ENCODE assay signal across 1 cellular context in the genomic region with DNA sequence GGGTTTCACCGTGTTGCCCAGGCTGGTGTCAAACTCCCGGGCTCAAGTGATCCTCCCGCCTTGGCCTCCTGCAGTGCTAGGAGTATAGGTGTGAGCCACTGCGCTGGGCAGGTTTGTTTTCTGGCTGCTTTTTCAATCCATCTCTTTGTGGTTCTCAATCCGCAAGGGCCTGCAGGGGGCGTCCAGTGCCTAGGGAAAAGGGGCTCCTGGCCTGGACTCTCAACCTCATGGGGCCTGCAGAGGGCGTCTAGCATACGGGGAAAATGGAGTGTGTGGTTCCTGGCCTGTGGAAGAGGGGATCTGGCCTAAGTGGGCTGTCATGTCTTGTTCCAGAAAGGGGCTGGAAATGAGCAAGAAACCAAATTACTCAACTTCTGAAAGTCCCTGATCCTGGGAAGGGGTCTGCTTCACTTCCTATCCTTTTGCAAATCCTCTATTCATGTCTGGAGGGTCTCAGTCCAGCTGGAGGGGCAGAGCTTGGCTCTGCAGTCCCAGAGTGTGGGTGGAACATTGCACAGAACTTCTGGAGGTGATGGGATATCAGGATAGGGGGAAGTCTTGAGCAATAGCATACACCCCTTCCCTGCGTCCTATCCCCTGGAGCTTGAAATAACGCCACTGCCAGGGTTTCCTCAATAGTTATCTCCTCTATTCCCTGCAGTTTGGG.
A peak's percentile ranks its signal among the peaks of the same experiment; 100 is the strongest.
TF ChIP-seq lines count a peak whose summit lies in the region.

No MANE protein-coding gene starts in this region.

TF ChIP-seq in HepG2, 621 proteins besides CTCF, POLR2A, EP300 and RAD21 (continued from another document and continues in another):
- TF ChIP-seq ZNF510 (CRISPR knock-in tag; IDR thresholded peaks at IDR 0.05; ENCODE audit: low read depth): no peak
- TF ChIP-seq ZNF614 (CRISPR knock-in tag; IDR thresholded peaks at IDR 0.05; ENCODE audit: borderline replicate concordance): 0 out of 2 replicates have a peak, but pooled peaks have one; percentile 59
- no peak for TF ChIP-seq CEBPG (CRISPR knock-in tag; IDR thresholded peaks at IDR 0.05)
- no peak for TF ChIP-seq ZNF660 (CRISPR knock-in tag; IDR thresholded peaks at IDR 0.05; ENCODE audit: borderline replicate concordance, low read depth)
- peak; percentile 68; the same call in 1 of the 2 replicates for TF ChIP-seq ZNF333 (CRISPR knock-in tag; IDR thresholded peaks at IDR 0.05; ENCODE audit: borderline replicate concordance)
- 0 out of 2 replicates have a peak, but pooled peaks have one; percentile 38 for TF ChIP-seq ZNF749 (CRISPR knock-in tag; IDR thresholded peaks at IDR 0.05; ENCODE audit: borderline replicate concordance)
- TF ChIP-seq NCOR1 (IDR thresholded peaks at IDR 0.05; ENCODE audit: borderline replicate concordance, low read length): no peak
- peak; percentile 69 for TF ChIP-seq YY1 (IDR thresholded peaks at IDR 0.05; ENCODE audit: insufficient read depth, insufficient replicate concordance, low read depth, low read length)
- peak; percentile 69; the same call in 1 of the 2 replicates for TF ChIP-seq ZNF800 (CRISPR knock-in tag; IDR thresholded peaks at IDR 0.05)
- no peak for TF ChIP-seq ZBTB40 (IDR thresholded peaks at IDR 0.05)
- TF ChIP-seq ZBTB40 (CRISPR knock-in tag; IDR thresholded peaks at IDR 0.05): no peak
- TF ChIP-seq ZNF484 (CRISPR knock-in tag; IDR thresholded peaks at IDR 0.05; ENCODE audit: borderline replicate concordance, low read depth): no peak
- no peak for TF ChIP-seq ZNF101 (CRISPR knock-in tag; IDR thresholded peaks at IDR 0.05; ENCODE audit: borderline replicate concordance, low read depth)
- no peak for TF ChIP-seq FLYWCH1 (CRISPR knock-in tag; IDR thresholded peaks at IDR 0.05)
- no peak for TF ChIP-seq FOXK2 (IDR thresholded peaks at IDR 0.05)
- TF ChIP-seq GABPA (IDR thresholded peaks at IDR 0.05; ENCODE audit: low read depth, low read length): no peak
- TF ChIP-seq GABPA (CRISPR knock-in tag; IDR thresholded peaks at IDR 0.05; ENCODE audit: low read depth): no peak
- TF ChIP-seq ESRRA (CRISPR knock-in tag; IDR thresholded peaks at IDR 0.05; ENCODE audit: low read depth): 0 out of 2 replicates have a peak, but pooled peaks have one; percentile 55
- TF ChIP-seq STAG1 (CRISPR knock-in tag; IDR thresholded peaks at IDR 0.05): peak; percentile 95
- no peak for TF ChIP-seq ZNF746 (CRISPR knock-in tag; IDR thresholded peaks at IDR 0.05)
- no peak for TF ChIP-seq ZNF382 (CRISPR knock-in tag; IDR thresholded peaks at IDR 0.05; ENCODE audit: borderline replicate concordance)
- TF ChIP-seq KDM3A (CRISPR knock-in tag; IDR thresholded peaks at IDR 0.05; ENCODE audit: low read depth): peak; percentile 67; the same call in 1 of the 2 replicates
- no peak for TF ChIP-seq MTA3 (CRISPR knock-in tag; IDR thresholded peaks at IDR 0.05)
- TF ChIP-seq, protein P1, sequence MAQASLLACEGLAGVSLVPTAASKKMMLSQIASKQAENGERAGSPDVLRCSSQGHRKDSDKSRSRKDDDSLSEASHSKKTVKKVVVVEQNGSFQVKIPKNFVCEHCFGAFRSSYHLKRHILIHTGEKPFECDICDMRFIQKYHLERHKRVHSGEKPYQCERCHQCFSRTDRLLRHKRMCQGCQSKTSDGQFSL (CRISPR knock-in tag; IDR thresholded peaks at IDR 0.05): no peak
- TF ChIP-seq ZGPAT (CRISPR knock-in tag; IDR thresholded peaks at IDR 0.05): 0 out of 2 replicates have a peak, but pooled peaks have one; percentile 22
- no peak for TF ChIP-seq RFX3 (CRISPR knock-in tag; IDR thresholded peaks at IDR 0.05)
- no peak for TF ChIP-seq ZFYVE20 (CRISPR knock-in tag; IDR thresholded peaks at IDR 0.05; ENCODE audit: borderline replicate concordance, low read depth)
- TF ChIP-seq SCMH1 (CRISPR knock-in tag; IDR thresholded peaks at IDR 0.05; ENCODE audit: borderline replicate concordance): no peak
- TF ChIP-seq PITX1 (CRISPR knock-in tag; IDR thresholded peaks at IDR 0.05): no peak
- TF ChIP-seq USF2 (IDR thresholded peaks at IDR 0.05; ENCODE audit: low read depth, low read length): no peak
- no peak for TF ChIP-seq USF2 (CRISPR knock-in tag; IDR thresholded peaks at IDR 0.05; ENCODE audit: borderline replicate concordance)
- no peak for TF ChIP-seq MYNN (CRISPR knock-in tag; IDR thresholded peaks at IDR 0.05; ENCODE audit: low read depth)
- TF ChIP-seq, protein P2, sequence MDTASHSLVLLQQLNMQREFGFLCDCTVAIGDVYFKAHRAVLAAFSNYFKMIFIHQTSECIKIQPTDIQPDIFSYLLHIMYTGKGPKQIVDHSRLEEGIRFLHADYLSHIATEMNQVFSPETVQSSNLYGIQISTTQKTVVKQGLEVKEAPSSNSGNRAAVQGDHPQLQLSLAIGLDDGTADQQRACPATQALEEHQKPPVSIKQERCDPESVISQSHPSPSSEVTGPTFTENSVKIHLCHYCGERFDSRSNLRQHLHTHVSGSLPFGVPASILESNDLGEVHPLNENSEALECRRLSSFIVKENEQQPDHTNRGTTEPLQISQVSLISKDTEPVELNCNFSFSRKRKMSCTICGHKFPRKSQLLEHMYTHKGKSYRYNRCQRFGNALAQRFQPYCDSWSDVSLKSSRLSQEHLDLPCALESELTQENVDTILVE (CRISPR knock-in tag; IDR thresholded peaks at IDR 0.05): peak; percentile 75; the same call in 1 of the 2 replicates
- no peak for TF ChIP-seq HHEX (CRISPR knock-in tag; IDR thresholded peaks at IDR 0.05)
- TF ChIP-seq MAFK (conservative IDR thresholded peaks at IDR 0.05 in 1 of 2, IDR thresholded peaks at IDR 0.05 in 1 of 2; ENCODE audit: low read length in 2 of 2): no peak
- peak; percentile 66; the same call in 1 of the 2 replicates for TF ChIP-seq ZNF598 (CRISPR knock-in tag; IDR thresholded peaks at IDR 0.05; ENCODE audit: borderline replicate concordance)
- TF ChIP-seq CBX1 (IDR thresholded peaks at IDR 0.05; ENCODE audit: low read depth): no peak
- peak; percentile 77 for TF ChIP-seq ZNF501 (CRISPR knock-in tag; IDR thresholded peaks at IDR 0.05)
- TF ChIP-seq ZNF431 (CRISPR knock-in tag; IDR thresholded peaks at IDR 0.05; ENCODE audit: borderline replicate concordance, low read depth): no peak
- TF ChIP-seq, protein P3, sequence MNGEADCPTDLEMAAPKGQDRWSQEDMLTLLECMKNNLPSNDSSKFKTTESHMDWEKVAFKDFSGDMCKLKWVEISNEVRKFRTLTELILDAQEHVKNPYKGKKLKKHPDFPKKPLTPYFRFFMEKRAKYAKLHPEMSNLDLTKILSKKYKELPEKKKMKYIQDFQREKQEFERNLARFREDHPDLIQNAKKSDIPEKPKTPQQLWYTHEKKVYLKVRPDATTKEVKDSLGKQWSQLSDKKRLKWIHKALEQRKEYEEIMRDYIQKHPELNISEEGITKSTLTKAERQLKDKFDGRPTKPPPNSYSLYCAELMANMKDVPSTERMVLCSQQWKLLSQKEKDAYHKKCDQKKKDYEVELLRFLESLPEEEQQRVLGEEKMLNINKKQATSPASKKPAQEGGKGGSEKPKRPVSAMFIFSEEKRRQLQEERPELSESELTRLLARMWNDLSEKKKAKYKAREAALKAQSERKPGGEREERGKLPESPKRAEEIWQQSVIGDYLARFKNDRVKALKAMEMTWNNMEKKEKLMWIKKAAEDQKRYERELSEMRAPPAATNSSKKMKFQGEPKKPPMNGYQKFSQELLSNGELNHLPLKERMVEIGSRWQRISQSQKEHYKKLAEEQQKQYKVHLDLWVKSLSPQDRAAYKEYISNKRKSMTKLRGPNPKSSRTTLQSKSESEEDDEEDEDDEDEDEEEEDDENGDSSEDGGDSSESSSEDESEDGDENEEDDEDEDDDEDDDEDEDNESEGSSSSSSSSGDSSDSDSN (CRISPR knock-in tag; IDR thresholded peaks at IDR 0.05): peak; percentile 44; the same call in 1 of the 2 replicates
